In the genomic region with DNA sequence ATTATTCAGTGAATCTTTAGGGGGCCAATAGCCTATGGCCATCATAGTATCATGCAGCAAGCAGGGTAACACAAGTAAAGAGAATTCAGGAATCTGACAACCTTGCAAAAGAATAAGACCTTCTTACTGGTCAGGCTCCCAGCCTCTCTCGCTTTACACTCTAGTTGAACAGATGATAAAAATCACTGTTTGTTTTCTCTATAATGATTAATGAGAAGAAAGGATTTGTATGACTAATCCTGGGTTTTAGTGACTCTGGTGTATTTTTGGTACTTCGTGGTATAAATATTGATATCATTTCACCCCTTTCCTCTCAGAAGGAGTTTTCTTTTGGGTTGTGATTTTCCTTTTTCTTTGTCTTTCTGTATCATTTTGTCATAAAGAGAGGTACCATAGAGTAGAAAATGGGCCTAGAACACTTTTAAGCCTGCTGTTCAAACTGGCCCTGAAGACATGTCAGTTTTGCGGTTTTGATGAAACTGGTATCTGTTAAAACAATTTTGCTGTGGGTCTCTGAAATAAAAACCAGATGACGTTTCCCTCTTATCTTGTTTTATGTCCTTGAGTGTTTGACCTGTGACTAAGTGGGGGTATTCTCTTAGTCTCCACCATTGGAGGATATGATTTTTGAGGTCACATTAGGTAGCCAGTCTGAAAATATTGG, we compare ENCODE assay signal across 24 cellular contexts.
DNase-seq lines count a peak whose midpoint lies in the region; ATAC-seq, FAIRE-seq and TF ChIP-seq lines count a peak whose summit lies in the region.
"Had no signal": no experiment of that assay in that cellular context is flagged by ENCODE, and none has a peak within 500 bp of the region (broad histone marks: within the 10 kb centered on the region; RNA-seq: fewer than 3 reads in every experiment).

No MANE protein-coding gene starts in this region.

- CTCF ChIA-PET in HepG2 (lab: Yijun Ruan, JAX; ENCODE audit: low intra/inter-chr PET ratio, low total read pairs) = no interaction called here

- no TSS peak for BruUV-seq in HepG2 (replicated peaks; lab: Mats Ljungman, UMichigan)

- in situ Hi-C loops in HepG2 (cut with HindIII; ENCODE audit: extremely low pct_ligation_motif_present, low pct_unique_long_range_greater_than_20kb) = no loop called here

- TF ChIP-seq POLR2A in right lobe of liver (IDR thresholded peaks at IDR 0.05) (no peak), HepG2 (IDR thresholded peaks at IDR 0.05; ENCODE audit: insufficient read depth in 1 of 2, low read depth in 2 of 2, low read length in 2 of 2) (no peak)

- H2AFZ ChIP-seq in HepG2 (ENCODE audit: low read length) = no peak overlapping the region

- ATAC-seq in right lobe of liver (peak; percentile 23 to 84 (median 67)), HepG2 (no peak), HG03432 (IDR thresholded peaks at IDR 0.05; ENCODE audit: unreplicated experiment) (peak; percentile 76), SK-N-SH treated with all-trans-retinoic acid at 6 μM for 48 hours (no peak), GM18858 (IDR thresholded peaks at IDR 0.05; ENCODE audit: unreplicated experiment) (no peak)
- ATAC-seq: PC-3 had no signal

- no peak overlapping the region for H3K4me2 ChIP-seq in HepG2 (ENCODE audit: low read depth, low read length)
- H3K4me2 ChIP-seq: BLaER1 treated with 17β-estradiol and CSF1 and Interleukin-3, amounts not matched to agents 10 nM and 100 nM had no signal

- no peak overlapping the region for H3K9ac ChIP-seq in HepG2 (ENCODE audit: insufficient read depth, low read depth, low read length)
- H3K9ac ChIP-seq: BLaER1 treated with 17β-estradiol and CSF1 and Interleukin-3, amounts not matched to agents 10 nM and 100 nM had no signal

- H3K4me1 ChIP-seq in right lobe of liver (peaks cover 0 to 10% (median 0%) of the 10 kb centered on the region in 4 donors), HepG2 (ENCODE audit: insufficient read depth, low read length) (no peaks in the 10 kb centered on the region)
- H3K4me1 ChIP-seq: BLaER1 treated with 17β-estradiol and CSF1 and Interleukin-3, amounts not matched to agents 10 nM and 100 nM had no signal

- H3K4me3 ChIP-seq in right lobe of liver (no peak overlapping the region), HepG2 (replicated peaks in 1 of 3; ENCODE audit: insufficient read depth in 1 of 3, low read depth in 2 of 3, low read length in 3 of 3) (no peak overlapping the region)
- H3K4me3 ChIP-seq: BLaER1 treated with 17β-estradiol and CSF1 and Interleukin-3, amounts not matched to agents 10 nM and 100 nM; SK-N-MC had no signal

- no peaks in the 10 kb centered on the region for H3K9me3 ChIP-seq in right lobe of liver
- peaks cover 20% of the 10 kb centered on the region; the same call in 1 of the 2 replicates for H3K9me3 ChIP-seq in HepG2 (ENCODE audit: low read length)

- no peak for FAIRE-seq in HepG2 (lab: Jason Lieb, UNC)

- TF ChIP-seq EP300 in HepG2 (IDR thresholded peaks at IDR 0.05; ENCODE audit: low read depth in 2 of 2, low read length in 2 of 2) (no peak), HepG2 (CRISPR knock-in tag; IDR thresholded peaks at IDR 0.05; ENCODE audit: borderline replicate concordance) (no peak)

- H3K36me3 ChIP-seq in right lobe of liver (no peaks in the 10 kb centered on the region), HepG2 (replicated peaks in 1 of 2; ENCODE audit: control insufficient read depth in 1 of 2, insufficient read depth in 2 of 2, low read length in 2 of 2) (no peaks in the 10 kb centered on the region)
- H3K36me3 ChIP-seq: BLaER1 treated with 17β-estradiol and CSF1 and Interleukin-3, amounts not matched to agents 10 nM and 100 nM had no signal

- no peaks in the 10 kb centered on the region for H3K79me2 ChIP-seq in HepG2 (ENCODE audit: insufficient read depth, low read length)

- no peak for TF ChIP-seq CTCF in right lobe of liver (IDR thresholded peaks at IDR 0.05)
- no peak for TF ChIP-seq CTCF in HepG2 (CRISPR knock-in tag; IDR thresholded peaks at IDR 0.05)

- DNase-seq in right lobe of liver (no peak), HepG2 (ENCODE audit: low spot score) (no peak), D341Med (ENCODE audit: low spot score) (no peak)
- no peak for DNase-seq in activated CD4-positive, CD25-positive, alpha-beta regulatory T cell (lab: John Stamatoyannopoulos, UW)
- DNase-seq: 8988T; CD4-positive, alpha-beta memory T cell; EL; GF-D8; GOT3; HCEC 1CT; Karpas-422; NCI-H1694; NCI-H2081; NCI-H2171 treated with DMSO at 0.1 percent for 48 hours; NCI-H524 treated with DMSO at 0.1 percent for 48 hours; NCI-H82; PC-3; SHP77 treated with DMSO at 0.1 percent for 48 hours had no signal

- H3K27ac ChIP-seq in right lobe of liver (no peak overlapping the region), HepG2 (ENCODE audit: extremely low read length, insufficient read depth, low read length) (no peak overlapping the region)
- H3K27ac ChIP-seq: BLaER1 treated with 17β-estradiol and CSF1 and Interleukin-3, amounts not matched to agents 10 nM and 100 nM; RWPE1; SK-N-MC had no signal

- peaks cover 0 to 6% of the 10 kb centered on the region in 2 donors for H3K27me3 ChIP-seq in right lobe of liver
- no peaks in the 10 kb centered on the region for H3K27me3 ChIP-seq in HepG2 (ENCODE audit: control insufficient read depth in 1 of 2, insufficient read depth in 2 of 2, low read length in 2 of 2)

- H4K20me1 ChIP-seq in HepG2 (ENCODE audit: insufficient read depth, low read length) = no peaks in the 10 kb centered on the region
- H4K20me1 ChIP-seq: BLaER1 treated with 17β-estradiol and CSF1 and Interleukin-3, amounts not matched to agents 10 nM and 100 nM had no signal

- no peak for TF ChIP-seq RAD21 in HepG2 (CRISPR knock-in tag; IDR thresholded peaks at IDR 0.05)

- POLR2A ChIA-PET in HepG2 (lab: Yijun Ruan, JAX) = no interaction called here

- intact Hi-C loops in right lobe of liver (cut with DNase I) = no loop called here
- intact Hi-C loops in HepG2 (cut with micrococcal nuclease; ENCODE audit: unreplicated experiment) = no loop called here

- WGBS in right lobe of liver (ENCODE audit: insufficient coverage, low coverage, low lambda C conversion rate, missing lambda C conversion rate) = 30% methylated on average over 4 of the region's 4 CpGs
- 13% methylated on average over 4 of the region's 4 CpGs for WGBS in HepG2 (ENCODE audit: low lambda C conversion rate)

TF ChIP-seq in HepG2, 621 proteins besides CTCF, POLR2A, EP300 and RAD21:
- no peak for TF ChIP-seq KAT7 (CRISPR knock-in tag; IDR thresholded peaks at IDR 0.05; ENCODE audit: borderline replicate concordance)

TF ChIP-seq in SK-N-SH treated with all-trans-retinoic acid at 6 μM for 48 hours, 23 proteins besides CTCF, POLR2A, EP300 and RAD21:
- TF ChIP-seq ISL1 (CRISPR knock-in tag; IDR thresholded peaks at IDR 0.05) = peak; percentile 39; the same call in 1 of the 2 replicates
- TF ChIP-seq ZFP30 (CRISPR knock-in tag; IDR thresholded peaks at IDR 0.05) = no peak

Comparison
In these comparisons a context has a peak if more than half of its experiments do, and no peak if none do; other contexts are left out.
1. ATAC-seq: peak in right lobe of liver (4 of 4) and HG03432 (single experiment); none in HepG2 (single experiment), SK-N-SH treated with all-trans-retinoic acid at 6 μM for 48 hours (single experiment) and GM18858 (single experiment).